In the genomic region with DNA sequence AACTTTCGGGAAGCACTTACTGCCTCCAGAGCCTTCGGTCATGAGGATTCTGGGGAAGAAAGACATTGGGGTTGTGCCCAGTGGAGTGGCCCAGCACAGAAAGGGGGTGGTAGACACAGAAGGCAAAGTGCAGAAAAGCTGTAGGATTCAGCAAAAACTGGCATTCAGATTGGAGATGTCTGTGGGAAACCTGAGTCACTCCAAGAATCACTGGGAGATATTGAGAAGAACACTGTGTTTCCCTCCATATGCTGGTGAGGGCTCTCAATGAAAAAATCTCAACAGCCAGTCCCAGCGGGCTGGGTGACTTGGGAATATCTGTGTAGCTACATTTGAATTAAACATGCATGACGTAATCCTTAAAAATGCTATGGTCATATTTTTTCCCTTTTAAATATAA, we compare ENCODE assay signal across 14 cellular contexts.
"Had no signal": no experiment of that assay in that cellular context is flagged by ENCODE, and none has a peak within 500 bp of the region (broad histone marks: within the 10 kb centered on the region; RNA-seq: fewer than 3 reads in every experiment).

No MANE protein-coding gene starts in this region.

- H3K36me3 Mint-ChIP-seq: activated naive CD8-positive, alpha-beta T cell treated with anti-CD3 and anti-CD28 coated beads for 36 hours; stimulated activated memory B cell treated with anti-CD40 and anti-IgM and Interleukin-4, amounts not matched to agents 10 μg/mL and 1 μg/mL and 100 μg/mL, for 72 hours had no signal

- H3K9me3 Mint-ChIP-seq: activated naive CD8-positive, alpha-beta T cell treated with anti-CD3 and anti-CD28 coated beads for 36 hours; activated T-cell treated with anti-CD3 and anti-CD28 coated beads, Interleukin-2, amount 50 U/mL, for 4 hours; stimulated activated memory B cell treated with anti-CD40 and anti-IgM and Interleukin-4, amounts not matched to agents 10 μg/mL and 1 μg/mL and 100 μg/mL, for 72 hours had no signal

- ATAC-seq: activated CD4-positive, CD25-positive, alpha-beta regulatory T cell treated with anti-CD3 and anti-CD28 coated beads, Interleukin-2, amount 50 U/mL, for 24 hours; activated T-cell treated with anti-CD3 and anti-CD28 coated beads, Interleukin-2, amount 50 U/mL, for 4 hours; gastrocnemius medialis; right cardiac atrium; stimulated activated memory B cell treated with anti-CD40 and anti-IgM and Interleukin-4, amounts not matched to agents 10 μg/mL and 1 μg/mL and 100 μg/mL, for 72 hours had no signal

- H3K4me1 ChIP-seq: esophagus squamous epithelium, gastrocnemius medialis, tibial nerve had no signal

- H3K4me3 Mint-ChIP-seq: activated naive CD8-positive, alpha-beta T cell treated with anti-CD3 and anti-CD28 coated beads for 36 hours; activated T-cell treated with anti-CD3 and anti-CD28 coated beads, Interleukin-2, amount 50 U/mL, for 4 hours; stimulated activated memory B cell treated with anti-CD40 and anti-IgM and Interleukin-4, amounts not matched to agents 10 μg/mL and 1 μg/mL and 100 μg/mL, for 72 hours had no signal

- H3K4me3 ChIP-seq: esophagus squamous epithelium, gastrocnemius medialis, tibial nerve had no signal

- FAIRE-seq: bronchial epithelial cell, colon, TTC549 had no signal

- H3K27ac Mint-ChIP-seq: activated naive CD8-positive, alpha-beta T cell treated with anti-CD3 and anti-CD28 coated beads for 36 hours; stimulated activated memory B cell treated with anti-CD40 and anti-IgM and Interleukin-4, amounts not matched to agents 10 μg/mL and 1 μg/mL and 100 μg/mL, for 72 hours had no signal

- H3K9me3 ChIP-seq: esophagus squamous epithelium, gastrocnemius medialis, tibial nerve had no signal

- H3K36me3 ChIP-seq: esophagus squamous epithelium, gastrocnemius medialis, tibial nerve had no signal

- H3K27ac ChIP-seq: esophagus squamous epithelium, gastrocnemius medialis, tibial nerve had no signal

- H3K4me1 Mint-ChIP-seq: activated naive CD8-positive, alpha-beta T cell treated with anti-CD3 and anti-CD28 coated beads for 36 hours had no signal

- DNase-seq: activated gamma-delta T cell; activated naive CD8-positive, alpha-beta T cell treated with anti-CD3 and anti-CD28 coated beads for 36 hours; activated T-cell treated with anti-CD3 and anti-CD28 coated beads, Interleukin-2, amount 50 U/mL, for 4 hours; esophagus squamous epithelium; gastrocnemius medialis; midbrain; right cardiac atrium; T-helper 2 cell had no signal
